8 cellular contexts compared by ENCODE assay signal in the genomic region with DNA sequence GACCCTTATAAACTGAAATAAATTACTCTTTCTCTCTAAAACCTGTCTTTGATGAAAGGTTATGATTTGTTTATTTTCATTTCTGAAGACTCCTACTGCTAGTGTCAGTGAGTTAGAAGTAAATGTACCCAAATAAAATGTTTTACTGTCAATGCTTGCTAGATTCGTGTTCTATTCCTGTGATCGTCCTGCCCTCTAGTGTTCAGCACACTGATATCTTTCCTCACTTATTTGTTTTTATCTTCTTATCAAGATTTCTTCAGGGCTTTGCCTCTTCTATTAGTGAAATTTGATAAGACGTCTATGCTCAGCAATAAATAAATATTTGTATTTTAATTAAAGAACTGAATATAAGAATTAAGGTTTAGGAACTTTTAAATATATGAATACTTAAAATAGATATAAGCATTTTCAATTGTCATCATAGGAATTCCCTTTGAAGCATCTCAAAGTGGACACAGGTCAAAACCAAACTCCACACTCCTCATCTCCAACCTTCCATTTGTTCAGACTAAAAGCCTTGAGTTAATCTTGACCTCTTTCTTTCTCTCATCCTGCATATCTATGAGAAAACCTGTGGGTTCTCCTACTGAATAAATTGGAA.
DNase-seq lines count a peak whose midpoint lies in the region; ATAC-seq lines count a peak whose summit lies in the region.

No MANE protein-coding gene starts in this region.

- no peaks in the 10 kb centered on the region for H3K36me3 ChIP-seq in NT2/D1 (ENCODE audit: insufficient read depth, insufficient read length, low read length)
- no peaks in the 10 kb centered on the region for H3K36me3 ChIP-seq in effector memory CD4-positive, alpha-beta T cell (ENCODE audit: control insufficient read depth, insufficient read depth, low read length)

- H3K4me3 ChIP-seq in NT2/D1 (ENCODE audit: insufficient read length, low read depth) = no peak overlapping the region
- no peak overlapping the region for H3K4me3 ChIP-seq in effector memory CD4-positive, alpha-beta T cell (ENCODE audit: insufficient read depth, low read depth, low read length, poor library complexity, severe bottlenecking)

- H3K27me3 ChIP-seq in NT2/D1 (ENCODE audit: insufficient read depth, insufficient read length) = no peaks in the 10 kb centered on the region
- H3K27me3 ChIP-seq in effector memory CD4-positive, alpha-beta T cell (replicated peaks; ENCODE audit: control insufficient read depth, insufficient read depth, low read length, poor library complexity, severe bottlenecking) = no peaks in the 10 kb centered on the region

- H3K9ac ChIP-seq in NT2/D1 (ENCODE audit: insufficient read length, low read depth) = no peak overlapping the region

- DNase-seq in COLO829 (ENCODE audit: low spot score) (peak; percentile 74), HCEC 1CT (peak; percentile 53), NT2/D1 (ENCODE audit: low read depth, low spot score) (peak; percentile 30), epidermal melanocyte (ENCODE audit: insufficient read length, low spot score) (peak; percentile 36), pulmonary artery endothelial cell (ENCODE audit: low read depth, low spot score) (peak; percentile 2)
- no peak for DNase-seq in stimulated activated naive CD4-positive, alpha-beta T cell (lab: John Stamatoyannopoulos, UW)
- no peak for DNase-seq in effector memory CD4-positive, alpha-beta T cell

- no peaks in the 10 kb centered on the region for H3K9me3 ChIP-seq in NT2/D1 (ENCODE audit: insufficient read depth, low read length)
- H3K9me3 ChIP-seq in effector memory CD4-positive, alpha-beta T cell (ENCODE audit: control insufficient read depth, low read length) = no peaks in the 10 kb centered on the region

- no peaks in the 10 kb centered on the region for H3K4me1 ChIP-seq in NT2/D1 (ENCODE audit: insufficient read depth, insufficient read length)
- no peaks in the 10 kb centered on the region for H3K4me1 ChIP-seq in effector memory CD4-positive, alpha-beta T cell (ENCODE audit: control insufficient read depth, insufficient read depth, low read length, poor library complexity, severe bottlenecking)

- ATAC-seq in HG03457 (IDR thresholded peaks at IDR 0.05; ENCODE audit: unreplicated experiment) = no peak

- no peak overlapping the region for H3K27ac ChIP-seq in effector memory CD4-positive, alpha-beta T cell (ENCODE audit: insufficient read depth, low read length, poor library complexity, severe bottlenecking)

Comparison
In these comparisons a context has a peak if more than half of its experiments do, and no peak if none do; other contexts are left out.
1. DNase-seq: peak in COLO829 (single experiment), HCEC 1CT (single experiment), NT2/D1 (single experiment), epidermal melanocyte (single experiment) and pulmonary artery endothelial cell (single experiment); none in stimulated activated naive CD4-positive, alpha-beta T cell (0 of 6) and effector memory CD4-positive, alpha-beta T cell (0 of 3).